In the genomic region with DNA sequence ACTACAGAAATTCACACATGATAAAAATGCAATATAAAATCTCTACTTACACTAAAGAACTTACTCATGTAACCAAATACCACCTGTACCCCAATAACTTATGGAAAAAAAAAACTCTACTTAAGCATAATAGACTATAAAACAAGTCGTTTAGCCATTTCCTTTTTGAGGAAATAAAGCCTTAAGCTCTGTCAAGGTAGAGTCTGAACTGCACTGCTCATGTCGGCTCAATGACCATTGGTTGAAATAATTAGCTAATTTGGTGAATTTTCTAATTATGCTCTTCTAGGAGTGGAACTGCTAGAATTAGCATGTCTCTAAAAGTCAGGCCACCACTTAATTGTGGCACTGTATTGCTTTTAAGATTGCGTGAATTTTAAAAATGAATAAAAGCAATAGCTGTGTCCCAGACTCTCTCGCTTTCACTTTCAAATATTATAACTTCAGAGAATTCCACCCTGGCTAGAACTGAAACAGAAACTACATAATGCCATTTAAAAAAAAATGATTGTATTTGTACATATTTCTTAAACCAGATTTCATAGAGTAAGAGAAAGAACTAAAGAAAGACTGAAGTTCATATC, we compare ENCODE assay signal across 1 cellular context.
TF ChIP-seq lines count a peak whose summit lies in the region.

No MANE protein-coding gene starts in this region.

TF ChIP-seq in GM23338, 12 proteins besides CTCF, POLR2A, EP300 and RAD21 (continued from another document):
- TF ChIP-seq, protein P1, sequence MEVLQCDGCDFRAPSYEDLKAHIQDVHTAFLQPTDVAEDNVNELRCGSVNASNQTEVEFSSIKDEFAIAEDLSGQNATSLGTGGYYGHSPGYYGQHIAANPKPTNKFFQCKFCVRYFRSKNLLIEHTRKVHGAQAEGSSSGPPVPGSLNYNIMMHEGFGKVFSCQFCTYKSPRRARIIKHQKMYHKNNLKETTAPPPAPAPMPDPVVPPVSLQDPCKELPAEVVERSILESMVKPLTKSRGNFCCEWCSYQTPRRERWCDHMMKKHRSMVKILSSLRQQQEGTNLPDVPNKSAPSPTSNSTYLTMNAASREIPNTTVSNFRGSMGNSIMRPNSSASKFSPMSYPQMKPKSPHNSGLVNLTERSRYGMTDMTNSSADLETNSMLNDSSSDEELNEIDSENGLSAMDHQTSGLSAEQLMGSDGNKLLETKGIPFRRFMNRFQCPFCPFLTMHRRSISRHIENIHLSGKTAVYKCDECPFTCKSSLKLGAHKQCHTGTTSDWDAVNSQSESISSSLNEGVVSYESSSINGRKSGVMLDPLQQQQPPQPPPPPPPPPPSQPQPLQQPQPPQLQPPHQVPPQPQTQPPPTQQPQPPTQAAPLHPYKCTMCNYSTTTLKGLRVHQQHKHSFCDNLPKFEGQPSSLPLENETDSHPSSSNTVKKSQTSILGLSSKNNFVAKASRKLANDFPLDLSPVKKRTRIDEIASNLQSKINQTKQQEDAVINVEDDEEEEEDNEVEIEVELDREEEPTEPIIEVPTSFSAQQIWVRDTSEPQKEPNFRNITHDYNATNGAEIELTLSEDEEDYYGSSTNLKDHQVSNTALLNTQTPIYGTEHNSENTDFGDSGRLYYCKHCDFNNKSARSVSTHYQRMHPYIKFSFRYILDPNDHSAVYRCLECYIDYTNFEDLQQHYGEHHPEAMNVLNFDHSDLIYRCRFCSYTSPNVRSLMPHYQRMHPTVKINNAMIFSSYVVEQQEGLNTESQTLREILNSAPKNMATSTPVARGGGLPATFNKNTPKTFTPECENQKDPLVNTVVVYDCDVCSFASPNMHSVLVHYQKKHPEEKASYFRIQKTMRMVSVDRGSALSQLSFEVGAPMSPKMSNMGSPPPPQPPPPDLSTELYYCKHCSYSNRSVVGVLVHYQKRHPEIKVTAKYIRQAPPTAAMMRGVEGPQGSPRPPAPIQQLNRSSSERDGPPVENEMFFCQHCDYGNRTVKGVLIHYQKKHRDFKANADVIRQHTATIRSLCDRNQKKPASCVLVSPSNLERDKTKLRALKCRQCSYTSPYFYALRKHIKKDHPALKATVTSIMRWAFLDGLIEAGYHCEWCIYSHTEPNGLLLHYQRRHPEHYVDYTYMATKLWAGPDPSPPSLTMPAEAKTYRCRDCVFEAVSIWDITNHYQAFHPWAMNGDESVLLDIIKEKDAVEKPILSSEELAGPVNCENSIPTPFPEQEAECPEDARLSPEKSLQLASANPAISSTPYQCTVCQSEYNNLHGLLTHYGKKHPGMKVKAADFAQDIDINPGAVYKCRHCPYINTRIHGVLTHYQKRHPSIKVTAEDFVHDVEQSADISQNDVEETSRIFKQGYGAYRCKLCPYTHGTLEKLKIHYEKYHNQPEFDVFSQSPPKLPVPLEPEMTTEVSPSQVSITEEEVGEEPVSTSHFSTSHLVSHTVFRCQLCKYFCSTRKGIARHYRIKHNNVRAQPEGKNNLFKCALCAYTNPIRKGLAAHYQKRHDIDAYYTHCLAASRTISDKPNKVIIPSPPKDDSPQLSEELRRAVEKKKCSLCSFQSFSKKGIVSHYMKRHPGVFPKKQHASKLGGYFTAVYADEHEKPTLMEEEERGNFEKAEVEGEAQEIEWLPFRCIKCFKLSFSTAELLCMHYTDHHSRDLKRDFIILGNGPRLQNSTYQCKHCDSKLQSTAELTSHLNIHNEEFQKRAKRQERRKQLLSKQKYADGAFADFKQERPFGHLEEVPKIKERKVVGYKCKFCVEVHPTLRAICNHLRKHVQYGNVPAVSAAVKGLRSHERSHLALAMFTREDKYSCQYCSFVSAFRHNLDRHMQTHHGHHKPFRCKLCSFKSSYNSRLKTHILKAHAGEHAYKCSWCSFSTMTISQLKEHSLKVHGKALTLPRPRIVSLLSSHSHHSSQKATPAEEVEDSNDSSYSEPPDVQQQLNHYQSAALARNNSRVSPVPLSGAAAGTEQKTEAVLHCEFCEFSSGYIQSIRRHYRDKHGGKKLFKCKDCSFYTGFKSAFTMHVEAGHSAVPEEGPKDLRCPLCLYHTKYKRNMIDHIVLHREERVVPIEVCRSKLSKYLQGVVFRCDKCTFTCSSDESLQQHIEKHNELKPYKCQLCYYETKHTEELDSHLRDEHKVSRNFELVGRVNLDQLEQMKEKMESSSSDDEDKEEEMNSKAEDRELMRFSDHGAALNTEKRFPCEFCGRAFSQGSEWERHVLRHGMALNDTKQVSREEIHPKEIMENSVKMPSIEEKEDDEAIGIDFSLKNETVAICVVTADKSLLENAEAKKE (CRISPR knock-in tag; IDR thresholded peaks at IDR 0.05), result no peak
- no peak for TF ChIP-seq ZNF114 (CRISPR knock-in tag; IDR thresholded peaks at IDR 0.05)
- no peak for TF ChIP-seq ZNF331 (CRISPR knock-in tag; IDR thresholded peaks at IDR 0.05; ENCODE audit: low read depth)
- no peak for TF ChIP-seq POLR2AphosphoS5 (IDR thresholded peaks at IDR 0.05; ENCODE audit: low read depth)
